In genomic region chr2:5942204-5942603, GRCh38 we compare ENCODE assay signal across 15 cellular contexts.
"Had no signal": no experiment of that assay in that cellular context is flagged by ENCODE, and none has a peak within 500 bp of the region (broad histone marks: within the 10 kb centered on the region; RNA-seq: fewer than 3 reads in every experiment).

No MANE protein-coding gene starts in this region.

- DNase-seq: activated CD4-positive, alpha-beta T cell treated with anti-CD3 and anti-CD28 coated beads, Interleukin-2, amount 50 U/mL, for 1 hour; activated CD8-positive, alpha-beta memory T cell treated with anti-CD3 and anti-CD28 coated beads, Interleukin-2, amount 50 U/mL, for 4 hours; activated effector memory CD4-positive, alpha-beta T cell treated with anti-CD3 and anti-CD28 coated beads, Interleukin-2, amount 50 U/mL, for 16 hours; activated T-cell treated with anti-CD3 and anti-CD28 coated beads, Interleukin-2, amount 50 U/mL, for 72 hours; erythroblast; lower lobe of right lung; stimulated activated CD4-positive, alpha-beta T cell treated with anti-CD3 and anti-CD28 coated beads, Interleukin-12 subunit alpha, Interleukin-12 subunit beta, amount 100 ng/mL, for 4 hours; stimulated activated CD4-positive, alpha-beta T cell treated with anti-CD3 and anti-CD28 coated beads, Interleukin-1b, Interleukin-23, amount 100 ng/mL, for 48 hours; stomach; T1000; testis had no signal

- H3K4me1 Mint-ChIP-seq: activated naive CD4-positive, alpha-beta T cell treated with anti-CD3 and anti-CD28 coated beads, Interleukin-2, amount 50 U/mL, for 24 hours; central memory CD8-positive, alpha-beta T cell had no signal

- H3K4me3 Mint-ChIP-seq: activated naive CD4-positive, alpha-beta T cell treated with anti-CD3 and anti-CD28 coated beads, Interleukin-2, amount 50 U/mL, for 24 hours; activated T-cell treated with anti-CD3 and anti-CD28 coated beads, Interleukin-2, amount 50 U/mL, for 72 hours; central memory CD8-positive, alpha-beta T cell; nephron; type B pancreatic cell had no signal

- H3K36me3 Mint-ChIP-seq: activated naive CD4-positive, alpha-beta T cell treated with anti-CD3 and anti-CD28 coated beads, Interleukin-2, amount 50 U/mL, for 24 hours; type B pancreatic cell had no signal

- ATAC-seq: activated T-cell treated with anti-CD3 and anti-CD28 coated beads, Interleukin-2, amount 50 U/mL, for 72 hours; lower lobe of right lung had no signal

- H3K27ac Mint-ChIP-seq: activated naive CD4-positive, alpha-beta T cell treated with anti-CD3 and anti-CD28 coated beads, Interleukin-2, amount 50 U/mL, for 24 hours; activated T-cell treated with anti-CD3 and anti-CD28 coated beads, Interleukin-2, amount 50 U/mL, for 72 hours; nephron; type B pancreatic cell had no signal

- H3K9me3 Mint-ChIP-seq: activated naive CD4-positive, alpha-beta T cell treated with anti-CD3 and anti-CD28 coated beads, Interleukin-2, amount 50 U/mL, for 24 hours; activated T-cell treated with anti-CD3 and anti-CD28 coated beads, Interleukin-2, amount 50 U/mL, for 72 hours; nephron had no signal
